In the genomic region with DNA sequence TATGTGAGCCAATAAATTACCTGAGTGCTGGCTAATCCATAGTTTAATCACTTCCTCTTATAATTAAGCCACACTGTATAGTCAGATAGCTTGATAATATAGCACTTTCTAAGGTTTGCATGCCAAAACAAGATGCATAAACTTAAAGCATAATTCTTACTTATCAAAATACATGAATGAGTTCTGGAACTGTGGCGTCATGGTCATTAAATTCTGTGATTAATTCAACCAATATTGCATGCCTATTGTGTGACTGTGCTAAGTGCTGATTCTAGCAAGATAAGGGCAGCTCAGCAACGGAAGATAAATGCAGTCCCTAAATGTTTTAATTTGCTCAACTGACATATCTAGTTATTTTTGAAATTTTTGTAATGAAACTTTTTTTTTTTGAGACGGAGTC, we compare ENCODE assay signal across 18 cellular contexts. TPM values are rescaled to one million over a fixed set of nuclear protein-coding genes. Genes with fewer than 3 reads are reported as not detected.
DNase-seq lines count a peak whose midpoint lies in the region; ATAC-seq, FAIRE-seq and TF ChIP-seq lines count a peak whose summit lies in the region.
"Had no signal": no experiment of that assay in that cellular context is flagged by ENCODE, and none has a peak within 500 bp of the region (broad histone marks: within the 10 kb centered on the region; RNA-seq: fewer than 3 reads in every experiment).

No MANE protein-coding gene starts in this region.

- H3K36me3 ChIP-seq in SK-N-SH (replicated peaks in 1 of 2; ENCODE audit: control insufficient read depth in 1 of 2, insufficient read depth in 2 of 2, low read length in 1 of 2) (no peaks in the 10 kb centered on the region), Panc1 (ENCODE audit: control insufficient read depth, insufficient read depth, low read length) (no peaks in the 10 kb centered on the region), fibroblast of lung (ENCODE audit: control insufficient read depth, insufficient read depth, low read length) (no peaks in the 10 kb centered on the region), small intestine (ENCODE audit: control insufficient read depth in 2 of 2, insufficient read depth in 2 of 2, low read length in 2 of 2) (no peaks in the 10 kb centered on the region), OCI-LY7 (ENCODE audit: insufficient read depth, low read length) (no peaks in the 10 kb centered on the region)

- H4K20me1 ChIP-seq in SK-N-SH (ENCODE audit: insufficient read depth), result no peaks in the 10 kb centered on the region
- no peaks in the 10 kb centered on the region for H4K20me1 ChIP-seq in fibroblast of lung (ENCODE audit: control insufficient read depth, extremely low read depth, insufficient read depth, low read length)
- H4K20me1 ChIP-seq in OCI-LY7 (ENCODE audit: insufficient read depth, low read length), result no peaks in the 10 kb centered on the region

- H3K79me2 ChIP-seq in SK-N-SH (ENCODE audit: insufficient read depth), result no peaks in the 10 kb centered on the region
- H3K79me2 ChIP-seq in fibroblast of lung (ENCODE audit: control insufficient read depth, insufficient read depth, low read length), result no peaks in the 10 kb centered on the region
- H3K79me2 ChIP-seq in OCI-LY7 (ENCODE audit: insufficient read depth, low read depth, low read length), result no peaks in the 10 kb centered on the region

- BruUV-seq in Panc1 (replicated peaks; lab: Mats Ljungman, UMichigan) (no TSS peak), OCI-LY7 (replicated peaks; lab: Mats Ljungman, UMichigan) (no TSS peak)

- no peak for TF ChIP-seq CTCF in SK-N-SH (IDR thresholded peaks at IDR 0.05)
- no peak for TF ChIP-seq CTCF in Panc1 (IDR thresholded peaks at IDR 0.05)
- TF ChIP-seq CTCF in fibroblast of lung (conservative IDR thresholded peaks at IDR 0.05 in 1 of 2, IDR thresholded peaks at IDR 0.05 in 1 of 2; ENCODE audit: low read depth in 1 of 2, low read length in 2 of 2), result no peak
- TF ChIP-seq CTCF in OCI-LY7 (conservative IDR thresholded peaks at IDR 0.05; ENCODE audit: low read length), result no peak

- in situ Hi-C loops in Panc1 (cut with HindIII; ENCODE audit: low pct_unique_long_range_greater_than_20kb, low sequenced_read_pairs), result no loop called here

- H3K9ac ChIP-seq in SK-N-SH, result no peak overlapping the region
- no peak overlapping the region for H3K9ac ChIP-seq in fibroblast of lung (ENCODE audit: insufficient read depth, low read length)

- no peak overlapping the region for H3K27ac ChIP-seq in SK-N-SH (ENCODE audit: low read depth in 2 of 2, low read length in 1 of 2)
- no peak overlapping the region for H3K27ac ChIP-seq in Panc1 (ENCODE audit: low read length)
- no peak overlapping the region for H3K27ac ChIP-seq in fibroblast of lung (ENCODE audit: insufficient read depth, low read length)
- no peak overlapping the region for H3K27ac ChIP-seq in small intestine (ENCODE audit: low read depth in 1 of 2, low read length in 1 of 2)
- no peak overlapping the region for H3K27ac ChIP-seq in OCI-LY7 (ENCODE audit: low read depth, low read length, poor library complexity, severe bottlenecking)
- H3K27ac ChIP-seq: 22Rv1 had no signal

- TF ChIP-seq RAD21 in SK-N-SH (IDR thresholded peaks at IDR 0.05; ENCODE audit: low read length), result no peak

- H3K9me3 ChIP-seq in SK-N-SH (no peaks in the 10 kb centered on the region), Panc1 (ENCODE audit: control insufficient read depth, insufficient read depth, low read depth, low read length) (no peaks in the 10 kb centered on the region), fibroblast of lung (ENCODE audit: control insufficient read depth, insufficient read depth, low read depth, low read length) (no peaks in the 10 kb centered on the region), small intestine (ENCODE audit: control insufficient read depth, low read depth) (no peaks in the 10 kb centered on the region), OCI-LY7 (ENCODE audit: low read length) (no peaks in the 10 kb centered on the region)

- POLR2A ChIA-PET in SK-N-SH (lab: Yijun Ruan, JAX) (no interaction called here), Panc1 (lab: Charles Lee) (interaction anchor here (0.5 kb wide), 1 partner anchor 90 kb away, joined by 3 read pairs; no protein-coding TSS in a partner anchor), OCI-LY7 (lab: Charles Lee) (interaction anchor here (0.6 to 1.2 kb wide), 2 partner anchors 16 to 459 kb away, joined by 3 to 4 read pairs; no protein-coding TSS in a partner anchor)

- TF ChIP-seq EP300 in SK-N-SH (IDR thresholded peaks at IDR 0.05; ENCODE audit: borderline replicate concordance in 1 of 2, low read depth in 1 of 2, low read length in 1 of 2), result no peak

- ATAC-seq in SK-N-SH treated with all-trans-retinoic acid at 6 μM for 48 hours (no peak), Panc1 (peak; percentile 57; the same call in 1 of the 2 replicates)
- ATAC-seq: natural killer cell; stimulated activated naive CD8-positive, alpha-beta T cell treated with anti-CD3 and anti-CD28 coated beads, Interleukin-15, Interleukin-2, amounts not matched to agents 100 U/mL and 50 U/mL, for 24 hours had no signal

- WGBS in SK-N-SH (ENCODE audit: low lambda C conversion rate), result 17% methylated on average over 3 of the region's 3 CpGs
- 47 to 71% (median 47%) methylated on average over 3 of the region's 3 CpGs for WGBS in small intestine, 3 donors

- H3K4me2 ChIP-seq in SK-N-SH (no peak overlapping the region), fibroblast of lung (ENCODE audit: extremely low read depth, insufficient read depth, low read length) (no peak overlapping the region), OCI-LY7 (ENCODE audit: low read length) (no peak overlapping the region)

- peaks cover 35% of the 10 kb centered on the region for H3K27me3 ChIP-seq in SK-N-SH (ENCODE audit: insufficient read depth)
- H3K27me3 ChIP-seq in Panc1 (ENCODE audit: control insufficient read depth, insufficient read depth, low read length), result no peaks in the 10 kb centered on the region
- H3K27me3 ChIP-seq in fibroblast of lung (ENCODE audit: control insufficient read depth, insufficient read depth, low read length), result no peaks in the 10 kb centered on the region
- H3K27me3 ChIP-seq in small intestine (ENCODE audit: control insufficient read depth in 2 of 2, insufficient read depth in 2 of 2, low read length in 2 of 2), result no peaks in the 10 kb centered on the region

- no peak for FAIRE-seq in small intestine (lab: Jason Lieb, UNC)
- FAIRE-seq: HTR-8/SVneo had no signal

- H2AFZ ChIP-seq in SK-N-SH (ENCODE audit: low read depth), result no peak overlapping the region
- no peak overlapping the region for H2AFZ ChIP-seq in fibroblast of lung (ENCODE audit: low read length)
- H2AFZ ChIP-seq in OCI-LY7 (ENCODE audit: low read length), result no peak overlapping the region

- intact Hi-C loops in Panc1 (cut with micrococcal nuclease; ENCODE audit: unreplicated experiment), result no loop called here
- intact Hi-C loops in OCI-LY7 (cut with micrococcal nuclease; ENCODE audit: unreplicated experiment), result no loop called here

- DNase-seq in SK-N-SH (no peak), Panc1 (ENCODE audit: low read depth, low spot score) (peak; percentile 24), fibroblast of lung (ENCODE audit: low read depth in 2 of 2) (peak; percentile 51 to 88), small intestine (peak; percentile 24), NOMO-1 treated with dmso at 0.1 percent for 144 hours (lab: John Stamatoyannopoulos, UW; ENCODE audit: unreplicated experiment) (no peak), OCI-LY7 (ENCODE audit: low spot score) (no peak)
- DNase-seq in stimulated activated CD4-positive, alpha-beta T cell treated with anti-CD3 and anti-CD28 coated beads, Interleukin-1b, Interleukin-23, amount 100 ng/mL, for 48 hours, result no peak
- DNase-seq: activated T-cell treated with anti-CD3 and anti-CD28 coated beads, Interleukin-2, amount 50 U/mL, for 1 hour; CD8-positive, alpha-beta memory T cell; GDM1; natural killer cell; NCI-H1930; NCI-H510A; stimulated activated naive CD8-positive, alpha-beta T cell treated with anti-CD3 and anti-CD28 coated beads, Interleukin-15, Interleukin-2, amounts not matched to agents 100 U/mL and 50 U/mL, for 24 hours had no signal

- CTCF ChIA-PET in SK-N-SH (lab: Yijun Ruan, JAX) (interaction anchor here (1.2 kb wide), 1 partner anchor 12 kb away, joined by 4 read pairs; no protein-coding TSS in a partner anchor), Panc1 (lab: Charles Lee) (interaction anchor here (0.6 kb wide), 1 partner anchor 305 kb away, joined by 5 read pairs; no protein-coding TSS in a partner anchor), OCI-LY7 (lab: Charles Lee; ENCODE audit: unreplicated experiment) (no interaction called here)

- no peaks in the 10 kb centered on the region for H3K4me1 ChIP-seq in SK-N-SH (ENCODE audit: control insufficient read depth in 1 of 2, insufficient read depth in 2 of 2, low read depth in 1 of 2, low read length in 1 of 2)
- peaks cover 18% of the 10 kb centered on the region for H3K4me1 ChIP-seq in Panc1 (ENCODE audit: control insufficient read depth, insufficient read depth, low read length)
- no peaks in the 10 kb centered on the region for H3K4me1 ChIP-seq in fibroblast of lung (ENCODE audit: control insufficient read depth, extremely low read depth, insufficient read depth, low read length)
- H3K4me1 ChIP-seq in small intestine (ENCODE audit: control insufficient read depth in 2 of 2, insufficient read depth in 1 of 2, low read depth in 1 of 2, low read length in 1 of 2), result no peaks in the 10 kb centered on the region
- H3K4me1 ChIP-seq in OCI-LY7 (ENCODE audit: insufficient read depth, low read length, poor library complexity, severe bottlenecking), result no peaks in the 10 kb centered on the region

- H3K4me3 ChIP-seq in SK-N-SH (ENCODE audit: low read depth in 2 of 2, low read length in 1 of 2) (no peak overlapping the region), Panc1 (ENCODE audit: low read depth in 2 of 2, low read length in 2 of 2) (no peak overlapping the region), fibroblast of lung (replicated peaks in 1 of 4; ENCODE audit: control extremely low read depth in 1 of 4, insufficient read depth in 1 of 4, low read depth in 3 of 4, low read length in 4 of 4) (no peak overlapping the region), small intestine (ENCODE audit: low read depth in 1 of 2, low read length in 2 of 2) (no peak overlapping the region), OCI-LY7 (ENCODE audit: low read depth, low read length, poor library complexity, severe bottlenecking) (no peak overlapping the region)
- H3K4me3 ChIP-seq: lung had no signal

- H3F3A ChIP-seq in SK-N-SH (replicated peaks; ENCODE audit: insufficient read depth), result no peaks in the 10 kb centered on the region

- H3K9me2 ChIP-seq in SK-N-SH (no peaks in the 10 kb centered on the region), OCI-LY7 (ENCODE audit: insufficient read depth, low read length) (no peaks in the 10 kb centered on the region)

RNA-seq across cellular contexts. Expression of gene HOXA1, which starts 29.7 kb away (rescaled TPM):
- not detected in 2 replicates for polyA plus RNA-seq in SK-N-SH (2012; rRNA removed)
- polyA plus RNA-seq in SK-N-SH (2012; cell fraction: cytosol; rRNA removed), result not detected in 2 replicates
- not detected in 2 replicates for polyA plus RNA-seq in SK-N-SH (2012; cell fraction: nucleus; rRNA removed)
- total RNA-seq in Panc1 (2021; ENCODE audit: unreplicated experiment), result 8.8 TPM
- polyA plus RNA-seq in Panc1 (2012; ENCODE audit: insufficient read length), result 5.3 TPM
- total RNA-seq in fibroblast of lung, result 0.50 and 0.51 TPM in 2 replicates
- polyA plus RNA-seq in fibroblast of lung, result 0.58 and 0.83 TPM in 2 replicates
- 0.66 and 0.67 TPM in 2 replicates for polyA plus RNA-seq in fibroblast of lung (2012)
- polyA minus RNA-seq in fibroblast of lung (ENCODE audit: low replicate concordance), result 1.1 TPM in 1 of 2 replicates, not detected in the other
- under 1 TPM in 2 of 3 donors, not detected in 1; 0.49 to 0.81 TPM for polyA plus RNA-seq in small intestine
- total RNA-seq in OCI-LY7 (2014; rRNA removed; shearing (Covaris generic)), result 1.6 and 3.0 TPM in 2 replicates
- 7.2 and 8.2 TPM in 2 replicates for total RNA-seq in OCI-LY7 (2022)

RNA-seq across cellular contexts. Expression of gene HOXA2, which starts 36.3 kb away (rescaled TPM):
- polyA plus RNA-seq in SK-N-SH (2012; rRNA removed), result not detected in 2 replicates
- not detected in 2 replicates for polyA plus RNA-seq in SK-N-SH (2012; cell fraction: cytosol; rRNA removed)
- polyA plus RNA-seq in SK-N-SH (2012; cell fraction: nucleus; rRNA removed), result not detected in 2 replicates
- total RNA-seq in Panc1 (2021; ENCODE audit: unreplicated experiment), result 2.9 TPM
- 0.84 TPM for polyA plus RNA-seq in Panc1 (2012; ENCODE audit: insufficient read length)
- total RNA-seq in fibroblast of lung, result 1.0 and 1.3 TPM in 2 replicates
- 2.3 and 2.6 TPM in 2 replicates for polyA plus RNA-seq in fibroblast of lung
- polyA plus RNA-seq in fibroblast of lung (2012), result 1.4 and 2.2 TPM in 2 replicates
- polyA minus RNA-seq in fibroblast of lung (ENCODE audit: low replicate concordance), result 2.1 and 2.3 TPM in 2 replicates
- under 1 TPM in 1 of 3 donors, not detected in 2; 0.97 TPM for polyA plus RNA-seq in small intestine
- 0.25 TPM in 1 of 2 replicates, not detected in the other for total RNA-seq in OCI-LY7 (2014; rRNA removed; shearing (Covaris generic))
- 0.42 TPM in 1 of 2 replicates, not detected in the other for total RNA-seq in OCI-LY7 (2022)
- total RNA-seq: CD8-positive, alpha-beta memory T cell; natural killer cell had no signal
- polyA plus RNA-seq: CD8-positive, alpha-beta memory T cell had no signal

Comparison
In these comparisons a context has a peak if more than half of its experiments do, and no peak if none do; other contexts are left out.
1. DNase-seq: peak in Panc1 (single experiment), fibroblast of lung (2 of 2) and small intestine (single experiment); none in SK-N-SH (single experiment), stimulated activated CD4-positive, alpha-beta T cell treated with anti-CD3 and anti-CD28 coated beads, Interleukin-1b, Interleukin-23, amount 100 ng/mL, for 48 hours (single experiment), NOMO-1 treated with dmso at 0.1 percent for 144 hours (single experiment) and OCI-LY7 (single experiment).